Comparison of ENCODE assay signal across 27 cellular contexts in genomic region chr3:132974086-132974485, GRCh38.
"Had no signal": no experiment of that assay in that cellular context is flagged by ENCODE, and none has a peak within 500 bp of the region (broad histone marks: within the 10 kb centered on the region; RNA-seq: fewer than 3 reads in every experiment).

No MANE protein-coding gene starts in this region.

- H3K27ac ChIP-seq: neutrophil, pancreas, prostate gland, right lobe of liver, sigmoid colon, suprapubic skin, testis, tibial nerve, upper lobe of right lung, uterus had no signal

- H3K4me3 ChIP-seq: pancreas, prostate gland, right lobe of liver, sigmoid colon, suprapubic skin, testis, tibial nerve, upper lobe of right lung, uterus had no signal

- ATAC-seq: naive thymus-derived CD8-positive, alpha-beta T cell; natural killer cell treated with Interleukin-12 subunit alpha and Interleukin-12 subunit beta and Interleukin-15 and Interleukin-18, amount 100 ng/mL, for 72 hours; pancreas; right cardiac atrium; right lobe of liver; stimulated activated memory B cell treated with anti-CD40 and anti-IgM and Interleukin-4, amounts not matched to agents 10 μg/mL and 1 μg/mL and 100 μg/mL, for 72 hours; stimulated activated naive CD8-positive, alpha-beta T cell treated with anti-CD3 and anti-CD28 coated beads, Interleukin-15, amount 100 ng/mL, for 72 hours; stimulated activated naive CD8-positive, alpha-beta T cell treated with anti-CD3 and anti-CD28 coated beads, Interleukin-15, Interleukin-2, amounts not matched to agents 100 U/mL and 50 U/mL, for 24 hours; upper lobe of right lung had no signal

- H3K27me3 ChIP-seq: neutrophil, pancreas, right lobe of liver, sigmoid colon, suprapubic skin, testis, tibial nerve, upper lobe of right lung, uterus had no signal

- DNase-seq: naive B cell; naive thymus-derived CD8-positive, alpha-beta T cell; nephron progenitor cell; nucleus accumbens; pancreas; retina; right cardiac atrium; right lobe of liver; sigmoid colon; small intestine; stimulated activated CD4-positive, alpha-beta T cell treated with anti-CD3 and anti-CD28 coated beads, Interleukin-15, amount 100 ng/mL, for 24 hours; stimulated activated CD4-positive, alpha-beta T cell treated with anti-CD3 and anti-CD28 coated beads, Interleukin-4, amount 100 ng/mL, for 1 hour; stimulated activated CD4-positive, alpha-beta T cell treated with anti-CD3 and anti-CD28 coated beads, Interleukin-4, amount 100 ng/mL, for 4 hours; stimulated activated CD8-positive, alpha-beta memory T cell treated with anti-CD3 and anti-CD28 coated beads, Interleukin-4, amount 100 ng/mL, for 48 hours; stimulated activated naive CD4-positive, alpha-beta T cell; stimulated activated naive CD8-positive, alpha-beta T cell treated with anti-CD3 and anti-CD28 coated beads, Interleukin-15, amount 100 ng/mL, for 72 hours; stimulated activated naive CD8-positive, alpha-beta T cell treated with anti-CD3 and anti-CD28 coated beads, Interleukin-15, Interleukin-2, amounts not matched to agents 100 U/mL and 50 U/mL, for 24 hours; substantia nigra; testis; upper lobe of right lung; uterus had no signal

- H3K9me3 ChIP-seq: neutrophil, pancreas, prostate gland, right lobe of liver, sigmoid colon, suprapubic skin, testis, tibial nerve, upper lobe of right lung, uterus had no signal

- H3K36me3 ChIP-seq: neutrophil, pancreas, prostate gland, right lobe of liver, sigmoid colon, suprapubic skin, tibial nerve, upper lobe of right lung, uterus had no signal

- H3K4me1 ChIP-seq: pancreas, prostate gland, right lobe of liver, sigmoid colon, testis, tibial nerve, upper lobe of right lung, uterus had no signal
